1 cellular context compared by ENCODE assay signal in the genomic region with DNA sequence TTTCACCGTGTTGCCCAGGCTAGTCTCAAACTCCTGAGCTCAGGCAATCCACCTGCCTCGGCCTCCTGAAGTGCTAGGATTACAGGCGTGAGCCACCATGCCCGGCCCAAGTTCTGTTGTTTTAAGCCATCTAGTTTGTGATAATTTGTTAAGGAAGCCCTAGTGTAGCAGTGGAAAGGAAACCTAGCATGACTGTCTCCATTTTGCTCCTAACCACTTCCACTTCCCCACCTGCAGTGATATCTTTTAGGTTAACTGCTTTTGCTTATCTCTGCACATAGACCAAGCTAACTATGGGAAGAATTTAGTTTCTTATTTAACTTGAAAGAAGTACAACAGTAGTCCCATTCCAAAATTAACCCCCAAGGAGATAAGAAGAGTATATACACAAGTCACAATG.
TF ChIP-seq lines count a peak whose summit lies in the region.

No MANE protein-coding gene starts in this region.

TF ChIP-seq in K562, 482 proteins besides CTCF, POLR2A, EP300 and RAD21 (continued from another document):
- TF ChIP-seq, protein P1, sequence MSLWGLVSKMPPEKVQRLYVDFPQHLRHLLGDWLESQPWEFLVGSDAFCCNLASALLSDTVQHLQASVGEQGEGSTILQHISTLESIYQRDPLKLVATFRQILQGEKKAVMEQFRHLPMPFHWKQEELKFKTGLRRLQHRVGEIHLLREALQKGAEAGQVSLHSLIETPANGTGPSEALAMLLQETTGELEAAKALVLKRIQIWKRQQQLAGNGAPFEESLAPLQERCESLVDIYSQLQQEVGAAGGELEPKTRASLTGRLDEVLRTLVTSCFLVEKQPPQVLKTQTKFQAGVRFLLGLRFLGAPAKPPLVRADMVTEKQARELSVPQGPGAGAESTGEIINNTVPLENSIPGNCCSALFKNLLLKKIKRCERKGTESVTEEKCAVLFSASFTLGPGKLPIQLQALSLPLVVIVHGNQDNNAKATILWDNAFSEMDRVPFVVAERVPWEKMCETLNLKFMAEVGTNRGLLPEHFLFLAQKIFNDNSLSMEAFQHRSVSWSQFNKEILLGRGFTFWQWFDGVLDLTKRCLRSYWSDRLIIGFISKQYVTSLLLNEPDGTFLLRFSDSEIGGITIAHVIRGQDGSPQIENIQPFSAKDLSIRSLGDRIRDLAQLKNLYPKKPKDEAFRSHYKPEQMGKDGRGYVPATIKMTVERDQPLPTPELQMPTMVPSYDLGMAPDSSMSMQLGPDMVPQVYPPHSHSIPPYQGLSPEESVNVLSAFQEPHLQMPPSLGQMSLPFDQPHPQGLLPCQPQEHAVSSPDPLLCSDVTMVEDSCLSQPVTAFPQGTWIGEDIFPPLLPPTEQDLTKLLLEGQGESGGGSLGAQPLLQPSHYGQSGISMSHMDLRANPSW (CRISPR knock-in tag; IDR thresholded peaks at IDR 0.05), result no peak
- TF ChIP-seq MAZ (CRISPR knock-in tag; conservative IDR thresholded peaks at IDR 0.05 in 1 of 2, IDR thresholded peaks at IDR 0.05 in 1 of 2) (peak in 1 of 2 experiments; percentile 35; a peak in 1 of 4 replicates), HSF4 (CRISPR knock-in tag; IDR thresholded peaks at IDR 0.05; ENCODE audit: borderline replicate concordance) (0 out of 2 replicates have a peak, but pooled peaks have one; percentile 61), KAT8 (IDR thresholded peaks at IDR 0.05; ENCODE audit: low read depth) (no peak), RNF2 (IDR thresholded peaks at IDR 0.05) (no peak), RCOR1 (IDR thresholded peaks at IDR 0.05; ENCODE audit: borderline replicate concordance in 1 of 2, low read depth in 2 of 2, low read length in 2 of 2) (no peak), EHMT2 (IDR thresholded peaks at IDR 0.05) (no peak), ZNF766 (CRISPR knock-in tag; conservative IDR thresholded peaks at IDR 0.05) (peak; percentile 74), NR4A1 (CRISPR knock-in tag; IDR thresholded peaks at IDR 0.05) (no peak), NR4A1 (tag; IDR thresholded peaks at IDR 0.05) (peak; percentile 85), CCNT2 (IDR thresholded peaks at IDR 0.05; ENCODE audit: borderline replicate concordance, extremely low read depth, insufficient read length, low read depth, low read length) (no peak), ZNF584 (CRISPR knock-in tag; IDR thresholded peaks at IDR 0.05; ENCODE audit: low read depth) (peak; percentile 69; the same call in 1 of the 2 replicates), KDM2B (CRISPR knock-in tag; IDR thresholded peaks at IDR 0.05) (no peak), ZNF76 (CRISPR knock-in tag; IDR thresholded peaks at IDR 0.05; ENCODE audit: borderline replicate concordance) (peak; percentile 76; the same call in 1 of the 2 replicates), MEF2D (tag; conservative IDR thresholded peaks at IDR 0.05; ENCODE audit: low read depth) (peak; percentile 57; the same call in 1 of the 2 replicates), JUND (IDR thresholded peaks at IDR 0.05; ENCODE audit: borderline replicate concordance, low read depth, low read length) (no peak), JUND (tag; IDR thresholded peaks at IDR 0.05; ENCODE audit: borderline replicate concordance, low read depth, low read length) (no peak), BDP1 (IDR thresholded peaks at IDR 0.05; ENCODE audit: insufficient read depth, insufficient read length) (no peak), ZNF668 (CRISPR knock-in tag; IDR thresholded peaks at IDR 0.05) (0 out of 2 replicates have a peak, but pooled peaks have one; percentile 41), DMBX1 (CRISPR knock-in tag; IDR thresholded peaks at IDR 0.05; ENCODE audit: borderline replicate concordance) (peak; percentile 95), ZNF175 (CRISPR knock-in tag; IDR thresholded peaks at IDR 0.05; ENCODE audit: low read depth) (peak; percentile 81), PURB (CRISPR knock-in tag; IDR thresholded peaks at IDR 0.05; ENCODE audit: low read depth) (no peak), ZFP36 (IDR thresholded peaks at IDR 0.05; ENCODE audit: low read depth, low read length, partially characterized antibody) (no peak), ZNF212 (CRISPR knock-in tag; IDR thresholded peaks at IDR 0.05) (no peak)
- TF ChIP-seq, protein P2, sequence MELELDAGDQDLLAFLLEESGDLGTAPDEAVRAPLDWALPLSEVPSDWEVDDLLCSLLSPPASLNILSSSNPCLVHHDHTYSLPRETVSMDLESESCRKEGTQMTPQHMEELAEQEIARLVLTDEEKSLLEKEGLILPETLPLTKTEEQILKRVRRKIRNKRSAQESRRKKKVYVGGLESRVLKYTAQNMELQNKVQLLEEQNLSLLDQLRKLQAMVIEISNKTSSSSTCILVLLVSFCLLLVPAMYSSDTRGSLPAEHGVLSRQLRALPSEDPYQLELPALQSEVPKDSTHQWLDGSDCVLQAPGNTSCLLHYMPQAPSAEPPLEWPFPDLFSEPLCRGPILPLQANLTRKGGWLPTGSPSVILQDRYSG (tag; conservative IDR thresholded peaks at IDR 0.05; ENCODE audit: low read depth), result peak; percentile 74; the same call in 1 of the 2 replicates
- TF ChIP-seq, protein P3, sequence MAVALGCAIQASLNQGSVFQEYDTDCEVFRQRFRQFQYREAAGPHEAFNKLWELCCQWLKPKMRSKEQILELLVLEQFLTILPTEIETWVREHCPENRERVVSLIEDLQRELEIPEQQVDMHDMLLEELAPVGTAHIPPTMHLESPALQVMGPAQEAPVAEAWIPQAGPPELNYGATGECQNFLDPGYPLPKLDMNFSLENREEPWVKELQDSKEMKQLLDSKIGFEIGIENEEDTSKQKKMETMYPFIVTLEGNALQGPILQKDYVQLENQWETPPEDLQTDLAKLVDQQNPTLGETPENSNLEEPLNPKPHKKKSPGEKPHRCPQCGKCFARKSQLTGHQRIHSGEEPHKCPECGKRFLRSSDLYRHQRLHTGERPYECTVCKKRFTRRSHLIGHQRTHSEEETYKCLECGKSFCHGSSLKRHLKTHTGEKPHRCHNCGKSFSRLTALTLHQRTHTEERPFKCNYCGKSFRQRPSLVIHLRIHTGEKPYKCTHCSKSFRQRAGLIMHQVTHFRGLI (CRISPR knock-in tag; IDR thresholded peaks at IDR 0.05), result 0 out of 2 replicates have a peak, but pooled peaks have one; percentile 60
- TF ChIP-seq, protein P4, sequence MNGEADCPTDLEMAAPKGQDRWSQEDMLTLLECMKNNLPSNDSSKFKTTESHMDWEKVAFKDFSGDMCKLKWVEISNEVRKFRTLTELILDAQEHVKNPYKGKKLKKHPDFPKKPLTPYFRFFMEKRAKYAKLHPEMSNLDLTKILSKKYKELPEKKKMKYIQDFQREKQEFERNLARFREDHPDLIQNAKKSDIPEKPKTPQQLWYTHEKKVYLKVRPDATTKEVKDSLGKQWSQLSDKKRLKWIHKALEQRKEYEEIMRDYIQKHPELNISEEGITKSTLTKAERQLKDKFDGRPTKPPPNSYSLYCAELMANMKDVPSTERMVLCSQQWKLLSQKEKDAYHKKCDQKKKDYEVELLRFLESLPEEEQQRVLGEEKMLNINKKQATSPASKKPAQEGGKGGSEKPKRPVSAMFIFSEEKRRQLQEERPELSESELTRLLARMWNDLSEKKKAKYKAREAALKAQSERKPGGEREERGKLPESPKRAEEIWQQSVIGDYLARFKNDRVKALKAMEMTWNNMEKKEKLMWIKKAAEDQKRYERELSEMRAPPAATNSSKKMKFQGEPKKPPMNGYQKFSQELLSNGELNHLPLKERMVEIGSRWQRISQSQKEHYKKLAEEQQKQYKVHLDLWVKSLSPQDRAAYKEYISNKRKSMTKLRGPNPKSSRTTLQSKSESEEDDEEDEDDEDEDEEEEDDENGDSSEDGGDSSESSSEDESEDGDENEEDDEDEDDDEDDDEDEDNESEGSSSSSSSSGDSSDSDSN (IDR thresholded peaks at IDR 0.05; ENCODE audit: borderline replicate concordance in 1 of 2, low read depth in 2 of 2, low read length in 2 of 2), result no peak
- TF ChIP-seq, protein P5, sequence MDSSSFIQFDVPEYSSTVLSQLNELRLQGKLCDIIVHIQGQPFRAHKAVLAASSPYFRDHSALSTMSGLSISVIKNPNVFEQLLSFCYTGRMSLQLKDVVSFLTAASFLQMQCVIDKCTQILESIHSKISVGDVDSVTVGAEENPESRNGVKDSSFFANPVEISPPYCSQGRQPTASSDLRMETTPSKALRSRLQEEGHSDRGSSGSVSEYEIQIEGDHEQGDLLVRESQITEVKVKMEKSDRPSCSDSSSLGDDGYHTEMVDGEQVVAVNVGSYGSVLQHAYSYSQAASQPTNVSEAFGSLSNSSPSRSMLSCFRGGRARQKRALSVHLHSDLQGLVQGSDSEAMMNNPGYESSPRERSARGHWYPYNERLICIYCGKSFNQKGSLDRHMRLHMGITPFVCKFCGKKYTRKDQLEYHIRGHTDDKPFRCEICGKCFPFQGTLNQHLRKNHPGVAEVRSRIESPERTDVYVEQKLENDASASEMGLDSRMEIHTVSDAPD (CRISPR knock-in tag; IDR thresholded peaks at IDR 0.05), result no peak
- TF ChIP-seq, protein P6, sequence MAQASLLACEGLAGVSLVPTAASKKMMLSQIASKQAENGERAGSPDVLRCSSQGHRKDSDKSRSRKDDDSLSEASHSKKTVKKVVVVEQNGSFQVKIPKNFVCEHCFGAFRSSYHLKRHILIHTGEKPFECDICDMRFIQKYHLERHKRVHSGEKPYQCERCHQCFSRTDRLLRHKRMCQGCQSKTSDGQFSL (CRISPR knock-in tag; IDR thresholded peaks at IDR 0.05), result no peak
- TF ChIP-seq, protein P6 (tag; IDR thresholded peaks at IDR 0.05), result 0 out of 4 replicates have a peak, but pooled peaks of 1 of the 2 experiments have one; percentile 32
- TF ChIP-seq, protein P7, sequence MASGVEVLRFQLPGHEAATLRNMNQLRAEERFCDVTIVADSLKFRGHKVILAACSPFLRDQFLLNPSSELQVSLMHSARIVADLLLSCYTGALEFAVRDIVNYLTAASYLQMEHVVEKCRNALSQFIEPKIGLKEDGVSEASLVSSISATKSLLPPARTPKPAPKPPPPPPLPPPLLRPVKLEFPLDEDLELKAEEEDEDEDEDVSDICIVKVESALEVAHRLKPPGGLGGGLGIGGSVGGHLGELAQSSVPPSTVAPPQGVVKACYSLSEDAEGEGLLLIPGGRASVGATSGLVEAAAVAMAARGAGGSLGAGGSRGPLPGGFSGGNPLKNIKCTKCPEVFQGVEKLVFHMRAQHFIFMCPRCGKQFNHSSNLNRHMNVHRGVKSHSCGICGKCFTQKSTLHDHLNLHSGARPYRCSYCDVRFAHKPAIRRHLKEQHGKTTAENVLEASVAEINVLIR (CRISPR knock-in tag; IDR thresholded peaks at IDR 0.05), result 0 out of 2 replicates have a peak, but pooled peaks have one; percentile 19
- TF ChIP-seq, protein P8, sequence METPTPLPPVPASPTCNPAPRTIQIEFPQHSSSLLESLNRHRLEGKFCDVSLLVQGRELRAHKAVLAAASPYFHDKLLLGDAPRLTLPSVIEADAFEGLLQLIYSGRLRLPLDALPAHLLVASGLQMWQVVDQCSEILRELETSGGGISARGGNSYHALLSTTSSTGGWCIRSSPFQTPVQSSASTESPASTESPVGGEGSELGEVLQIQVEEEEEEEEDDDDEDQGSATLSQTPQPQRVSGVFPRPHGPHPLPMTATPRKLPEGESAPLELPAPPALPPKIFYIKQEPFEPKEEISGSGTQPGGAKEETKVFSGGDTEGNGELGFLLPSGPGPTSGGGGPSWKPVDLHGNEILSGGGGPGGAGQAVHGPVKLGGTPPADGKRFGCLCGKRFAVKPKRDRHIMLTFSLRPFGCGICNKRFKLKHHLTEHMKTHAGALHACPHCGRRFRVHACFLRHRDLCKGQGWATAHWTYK (CRISPR knock-in tag; IDR thresholded peaks at IDR 0.05), result peak; percentile 75
